Comparison of ENCODE assay signal across 29 cellular contexts in genomic region chr4:133637161-133637560, GRCh38.
DNase-seq lines count a peak whose midpoint lies in the region; TF ChIP-seq lines count a peak whose summit lies in the region.
"Had no signal": no experiment of that assay in that cellular context is flagged by ENCODE, and none has a peak within 500 bp of the region (broad histone marks: within the 10 kb centered on the region; RNA-seq: fewer than 3 reads in every experiment).

No MANE protein-coding gene starts in this region.

- H3K4me3 ChIP-seq in A673 (ENCODE audit: low read depth, low read length, poor library complexity, severe bottlenecking) (no peak overlapping the region), SK-N-MC (peak overlapping the region; percentile 6; the same call in 1 of the 2 replicates)
- H3K4me3 ChIP-seq: A549; BLaER1; BLaER1 treated with 17β-estradiol and CSF1 and Interleukin-3, amounts not matched to agents 10 nM and 100 nM had no signal

- no peaks in the 10 kb centered on the region for H3K27me3 ChIP-seq in A673 (replicated peaks; ENCODE audit: insufficient read depth, low read depth, low read length, poor library complexity)
- H3K27me3 ChIP-seq: BE2C; BLaER1; BLaER1 treated with 17β-estradiol and CSF1 and Interleukin-3, amounts not matched to agents 10 nM and 100 nM had no signal

- peak; percentile 90 for DNase-seq in A673 (ENCODE audit: low spot score)
- DNase-seq in SK-N-MC (ENCODE audit: low read depth, low spot score), result peak; percentile 66
- DNase-seq in kidney glomerular epithelial cell (lab: John Stamatoyannopoulos, UW), result no peak
- no peak for DNase-seq in NOMO-1 treated with DMSO at 0.1 percent for 48 hours (lab: John Stamatoyannopoulos, UW; ENCODE audit: unreplicated experiment)
- DNase-seq: 8988T; ACHN; AML-193; BE2C; C1 segment of cervical spinal cord; Caco-2; Calu3; CD4-positive, alpha-beta memory T cell; CD4-positive, alpha-beta T cell; CD4-positive, CD25-positive, alpha-beta regulatory T cell; CD8-positive, alpha-beta memory T cell; CD8-positive, alpha-beta T cell; COR-L47; DMS 273 treated with DMSO at 0.1 percent for 48 hours; DMS153; DMS53; DMS79; DMS79 treated with DMSO at 0.1 percent for 48 hours; DND-41; EL had no signal

- TF ChIP-seq CTCF in A673 (conservative IDR thresholded peaks at IDR 0.05; ENCODE audit: low read depth, low read length), result no peak

- H3K4me1 ChIP-seq in A673 (ENCODE audit: insufficient read depth, low read length, poor library complexity, severe bottlenecking), result peaks cover 18% of the 10 kb centered on the region
- H3K4me1 ChIP-seq: A549; BLaER1; BLaER1 treated with 17β-estradiol and CSF1 and Interleukin-3, amounts not matched to agents 10 nM and 100 nM; Caco-2 had no signal

- H3K9me3 ChIP-seq in A673 (ENCODE audit: low read depth, low read length, poor library complexity, severe bottlenecking), result peaks cover 13% of the 10 kb centered on the region
- H3K9me3 ChIP-seq in SK-N-MC (ENCODE audit: low read depth, low read length), result no peaks in the 10 kb centered on the region
- H3K9me3 ChIP-seq: A549, BE2C, BLaER1, Caco-2 had no signal

- BruUV-seq in A673 (replicated peaks; lab: Mats Ljungman, UMichigan), result no TSS peak

- H3K9ac ChIP-seq in SK-N-MC (ENCODE audit: insufficient read length), result no peak overlapping the region
- H3K9ac ChIP-seq: BLaER1; BLaER1 treated with 17β-estradiol and CSF1 and Interleukin-3, amounts not matched to agents 10 nM and 100 nM had no signal

- CTCF ChIA-PET in A673 (lab: Charles Lee), result no interaction called here

- H3K36me3 ChIP-seq in A673 (ENCODE audit: insufficient read depth, low read length, poor library complexity, severe bottlenecking), result peaks cover 11% of the 10 kb centered on the region
- no peaks in the 10 kb centered on the region; the same call in 1 of the 2 replicates for H3K36me3 ChIP-seq in SK-N-MC (ENCODE audit: insufficient read depth, low read length)
- H3K36me3 ChIP-seq: BE2C; BLaER1; BLaER1 treated with 17β-estradiol and CSF1 and Interleukin-3, amounts not matched to agents 10 nM and 100 nM had no signal

- intact Hi-C loops in A673 (cut with micrococcal nuclease; ENCODE audit: unreplicated experiment), result loop anchor here (2.0 to 10.0 kb wide), 3 partner anchors 200 to 485 kb away; no protein-coding TSS in a partner anchor

- POLR2A ChIA-PET in A673 (lab: Charles Lee; ENCODE audit: low non-redundant PET), result no interaction called here

- H3K27ac ChIP-seq in A673 (ENCODE audit: low read depth, low read length, poor library complexity, severe bottlenecking) (peak overlapping the region; percentile 91), SK-N-MC (peak overlapping the region; percentile 77)
- H3K27ac ChIP-seq: 22Rv1; A549; BLaER1; BLaER1 treated with 17β-estradiol and CSF1 and Interleukin-3, amounts not matched to agents 10 nM and 100 nM; C4-2B had no signal

Comparison
In these comparisons a context has a peak if more than half of its experiments do, and no peak if none do; other contexts are left out.
1. DNase-seq: peak in A673 (single experiment) and SK-N-MC (single experiment); none in kidney glomerular epithelial cell (single experiment) and NOMO-1 treated with DMSO at 0.1 percent for 48 hours (single experiment).